ENCODE assay signal across 8 cellular contexts in genomic region chr13:63636231-63636993, GRCh38.
A peak's percentile ranks its signal among the peaks of the same experiment; 100 is the strongest.
DNase-seq lines count a peak whose midpoint lies in the region; ATAC-seq and TF ChIP-seq lines count a peak whose summit lies in the region.

No MANE protein-coding gene starts in this region.

- no peaks in the 10 kb centered on the region for H3K4me1 ChIP-seq in heart right ventricle

- peak; percentile 4 for DNase-seq in KBM-7
- no peak for DNase-seq in activated CD8-positive, alpha-beta T cell treated with anti-CD3 and anti-CD28 coated beads, Interleukin-2, amount 10 ng/mL, durations not matched to agents 7 days and 5 days
- DNase-seq in naive thymus-derived CD8-positive, alpha-beta T cell, result no peak
- no peak for DNase-seq in left cardiac atrium
- no peak for DNase-seq in heart right ventricle
- DNase-seq in stimulated activated CD4-positive, alpha-beta T cell treated with anti-CD3 and anti-CD28 coated beads, Interleukin-2, amount 100 ng/mL, for 48 hours, result no peak

- no peaks in the 10 kb centered on the region for H3K27me3 ChIP-seq in heart right ventricle

- H3K36me3 Mint-ChIP-seq in activated CD8-positive, alpha-beta T cell treated with anti-CD3 and anti-CD28 coated beads, Interleukin-2, amount 10 ng/mL, durations not matched to agents 7 days and 5 days (ENCODE audit: low read depth), result no peaks in the 10 kb centered on the region
- H3K36me3 Mint-ChIP-seq in naive thymus-derived CD8-positive, alpha-beta T cell, result no peaks in the 10 kb centered on the region

- H3K9me3 ChIP-seq in heart right ventricle, result no peaks in the 10 kb centered on the region

- POLR2A ChIA-PET in activated CD8-positive, alpha-beta T cell treated with anti-CD3 and anti-CD28 coated beads, Interleukin-2, amount 10 ng/mL, durations not matched to agents 7 days and 5 days (lab: Charles Lee), result no interaction called here
- POLR2A ChIA-PET in naive thymus-derived CD8-positive, alpha-beta T cell (lab: Charles Lee), result no interaction called here

- in situ Hi-C loops in KBM-7 (cut with MboI; ENCODE audit: low pct_unique_long_range_greater_than_20kb, low sequenced_read_pairs), result no loop called here

- no peak overlapping the region for H3K27ac ChIP-seq in C4-2B
- no peak overlapping the region for H3K27ac ChIP-seq in heart right ventricle

- H3K4me3 ChIP-seq in heart right ventricle, result peak overlapping the region in 1 of 10 donors; percentile 29

- ATAC-seq in GM19452 (IDR thresholded peaks at IDR 0.05; ENCODE audit: unreplicated experiment) (peak; percentile 73), left cardiac atrium (no peak), heart right ventricle (no peak)
- ATAC-seq in activated CD8-positive, alpha-beta T cell treated with anti-CD3 and anti-CD28 coated beads, Interleukin-2, amount 10 ng/mL, durations not matched to agents 7 days and 5 days, result no peak
- no peak for ATAC-seq in naive thymus-derived CD8-positive, alpha-beta T cell

- TF ChIP-seq CTCF in C4-2B (conservative IDR thresholded peaks at IDR 0.05) (peak; percentile 57), heart right ventricle (IDR thresholded peaks at IDR 0.05) (no peak)

- no peaks in the 10 kb centered on the region for H3K27me3 Mint-ChIP-seq in activated CD8-positive, alpha-beta T cell treated with anti-CD3 and anti-CD28 coated beads, Interleukin-2, amount 10 ng/mL, durations not matched to agents 7 days and 5 days (ENCODE audit: low read depth)
- no peaks in the 10 kb centered on the region for H3K27me3 Mint-ChIP-seq in naive thymus-derived CD8-positive, alpha-beta T cell

- intact Hi-C loops in left cardiac atrium (cut with DNase I), result no loop called here
- intact Hi-C loops in heart right ventricle (cut with DNase I), result no loop called here

- H3K9me3 Mint-ChIP-seq in activated CD8-positive, alpha-beta T cell treated with anti-CD3 and anti-CD28 coated beads, Interleukin-2, amount 10 ng/mL, durations not matched to agents 7 days and 5 days (ENCODE audit: insufficient read depth), result peaks cover 4% of the 10 kb centered on the region
- peaks cover 0 to 3% (median 0%) of the 10 kb centered on the region in 9 donors for H3K9me3 Mint-ChIP-seq in naive thymus-derived CD8-positive, alpha-beta T cell

- H3K4me1 Mint-ChIP-seq in activated CD8-positive, alpha-beta T cell treated with anti-CD3 and anti-CD28 coated beads, Interleukin-2, amount 10 ng/mL, durations not matched to agents 7 days and 5 days (ENCODE audit: low read depth), result no peaks in the 10 kb centered on the region
- H3K4me1 Mint-ChIP-seq in naive thymus-derived CD8-positive, alpha-beta T cell, result peaks cover 0 to 5% (median 3%) of the 10 kb centered on the region in 4 donors

- no peaks in the 10 kb centered on the region for H3K36me3 ChIP-seq in heart right ventricle

- no peak overlapping the region for H3K27ac Mint-ChIP-seq in activated CD8-positive, alpha-beta T cell treated with anti-CD3 and anti-CD28 coated beads, Interleukin-2, amount 10 ng/mL, durations not matched to agents 7 days and 5 days
- no peak overlapping the region for H3K27ac Mint-ChIP-seq in naive thymus-derived CD8-positive, alpha-beta T cell

- H3K4me3 Mint-ChIP-seq in activated CD8-positive, alpha-beta T cell treated with anti-CD3 and anti-CD28 coated beads, Interleukin-2, amount 10 ng/mL, durations not matched to agents 7 days and 5 days, result peak overlapping the region; percentile 48
- H3K4me3 Mint-ChIP-seq in naive thymus-derived CD8-positive, alpha-beta T cell, result peak overlapping the region; percentile 5 to 76 (median 50)

- WGBS in heart right ventricle, 2 donors, result 46 to 49% methylated on average over 6 of the region's 6 CpGs

- CTCF ChIA-PET in activated CD8-positive, alpha-beta T cell treated with anti-CD3 and anti-CD28 coated beads, Interleukin-2, amount 10 ng/mL, durations not matched to agents 7 days and 5 days (lab: Charles Lee), result no interaction called here
